Comparison of ENCODE assay signal across 20 cellular contexts in genomic region chr2:240966906-240967680, GRCh38. TPM values are rescaled to one million over a fixed set of nuclear protein-coding genes. Genes with fewer than 3 reads are reported as not detected.
A peak's percentile ranks its signal among the peaks of the same experiment; 100 is the strongest.
DNase-seq lines count a peak whose midpoint lies in the region; ATAC-seq and TF ChIP-seq lines count a peak whose summit lies in the region.
"Had no signal": no experiment of that assay in that cellular context is flagged by ENCODE, and none has a peak within 500 bp of the region (broad histone marks: within the 10 kb centered on the region; RNA-seq: fewer than 3 reads in every experiment).

No MANE protein-coding gene starts in this region.

- H3K36me3 ChIP-seq in RWPE2 (ENCODE audit: low read depth): no peaks in the 10 kb centered on the region
- no peaks in the 10 kb centered on the region for H3K36me3 ChIP-seq in right lobe of liver
- H3K36me3 ChIP-seq in stomach: no peaks in the 10 kb centered on the region
- H3K36me3 ChIP-seq: brain microvascular endothelial cell had no signal

- no peak overlapping the region for H3K4me3 ChIP-seq in RWPE2 (ENCODE audit: severe bottlenecking)
- H3K4me3 ChIP-seq in right lobe of liver: no peak overlapping the region
- no peak overlapping the region for H3K4me3 ChIP-seq in stomach

- H3K27me3 ChIP-seq in RWPE2 (ENCODE audit: insufficient read depth, poor library complexity, severe bottlenecking): no peaks in the 10 kb centered on the region
- no peaks in the 10 kb centered on the region for H3K27me3 ChIP-seq in right lobe of liver
- peaks cover 0 to under 1% (median 0%) of the 10 kb centered on the region in 3 donors for H3K27me3 ChIP-seq in stomach
- H3K27me3 ChIP-seq: brain microvascular endothelial cell had no signal

- TF ChIP-seq CTCF in RWPE2 (IDR thresholded peaks at IDR 0.05; ENCODE audit: poor library complexity, severe bottlenecking): no peak
- no peak for TF ChIP-seq CTCF in right lobe of liver (IDR thresholded peaks at IDR 0.05)
- TF ChIP-seq CTCF in stomach (IDR thresholded peaks at IDR 0.05): no peak

- ATAC-seq in RWPE2 (ENCODE audit: low read depth): no peak
- ATAC-seq in right lobe of liver: no peak
- ATAC-seq in HG03342 (IDR thresholded peaks at IDR 0.05; ENCODE audit: unreplicated experiment): no peak

- no peak overlapping the region for H3K27ac ChIP-seq in RWPE2 (ENCODE audit: poor library complexity, severe bottlenecking)
- no peak overlapping the region for H3K27ac ChIP-seq in right lobe of liver
- H3K27ac ChIP-seq in stomach: no peak overlapping the region
- H3K27ac ChIP-seq: brain microvascular endothelial cell, RWPE1 had no signal

- TF ChIP-seq EP300 in stomach (IDR thresholded peaks at IDR 0.05): no peak

- 78% methylated on average over 13 of the region's 32 CpGs for WGBS in right lobe of liver (ENCODE audit: insufficient coverage, low coverage, low lambda C conversion rate, missing lambda C conversion rate)
- WGBS in stomach, 5 donors: 60 to 76% (median 67%) methylated on average over 21 to 32 of the region's 32 CpGs

- no peaks in the 10 kb centered on the region for H3K9me3 ChIP-seq in RWPE2 (ENCODE audit: severe bottlenecking)
- no peaks in the 10 kb centered on the region for H3K9me3 ChIP-seq in right lobe of liver
- no peaks in the 10 kb centered on the region for H3K9me3 ChIP-seq in stomach

- DNase-seq in NCI-H510A treated with DMSO at 0.1 percent for 48 hours (lab: John Stamatoyannopoulos, UW) (peak; percentile 15), NCI-H510A (lab: John Stamatoyannopoulos, UW) (no peak), RWPE2 (ENCODE audit: low spot score) (peak; percentile 58), right lobe of liver (peak in 2 of 3 donors; percentile 47 to 59), stomach (peak; percentile 51), anterior cingulate cortex (lab: John Stamatoyannopoulos, UW) (no peak)
- DNase-seq in activated naive CD4-positive, alpha-beta T cell (lab: John Stamatoyannopoulos, UW): no peak
- DNase-seq: 8988T; activated CD4-positive, alpha-beta memory T cell treated with anti-CD3 and anti-CD28 coated beads, Interleukin-2, amount 10 ng/mL, durations not matched to agents 7 days and 5 days; activated T-cell treated with anti-CD3 and anti-CD28 coated beads, Interleukin-2, amount 50 U/mL, for 48 hours; brain microvascular endothelial cell; C1 segment of cervical spinal cord; cortex of kidney; hippocampal formation; kidney glomerular epithelial cell; NCI-H146; NK-92 treated with Interleukin-12 subunit alpha and Interleukin-12 subunit beta, amount 100 ng/mL, for 24 hours; stimulated activated CD4-positive, alpha-beta T cell treated with anti-CD3 and anti-CD28 coated beads, Interleukin-4, amount 100 ng/mL, for 24 hours had no signal

- H3K4me1 ChIP-seq in RWPE2 (ENCODE audit: insufficient read depth, poor library complexity, severe bottlenecking) (no peaks in the 10 kb centered on the region), right lobe of liver (peaks cover 0 to 6% (median 0%) of the 10 kb centered on the region in 4 donors), stomach (peaks cover 0 to 20% (median 10%) of the 10 kb centered on the region in 4 donors)

- TF ChIP-seq POLR2A in right lobe of liver (IDR thresholded peaks at IDR 0.05) (no peak), stomach (IDR thresholded peaks at IDR 0.05) (no peak)

- intact Hi-C loops in right lobe of liver (cut with DNase I): no loop called here
- intact Hi-C loops in stomach (cut with DNase I; ENCODE audit: low total_unique reads): no loop called here

RNA-seq across cellular contexts. Expression of gene SNED1, which starts 31.3 kb away (rescaled TPM):
- total RNA-seq in right lobe of liver (10 to 100 TPM in 4 of 6 experiments, 1 to 10 TPM in 2; 7.4 to 27.8 (median 13.2) TPM), stomach (100 to 1,000 TPM in 1 of 5 donors, 10 to 100 TPM in 4; 11.4 to 106 (median 22.7) TPM)
- 1 to 10 TPM; 2.0 to 2.7 (median 2.3) TPM for polyA plus RNA-seq in stomach

Comparison
In these comparisons a context has a peak if more than half of its experiments do, and no peak if none do; other contexts are left out.
1. DNase-seq: peak in NCI-H510A treated with DMSO at 0.1 percent for 48 hours (single experiment), RWPE2 (single experiment), right lobe of liver (2 of 3) and stomach (single experiment); none in NCI-H510A (single experiment), activated naive CD4-positive, alpha-beta T cell (0 of 4) and anterior cingulate cortex (0 of 58).